ENCODE assay signal across 1 cellular context in the genomic region with DNA sequence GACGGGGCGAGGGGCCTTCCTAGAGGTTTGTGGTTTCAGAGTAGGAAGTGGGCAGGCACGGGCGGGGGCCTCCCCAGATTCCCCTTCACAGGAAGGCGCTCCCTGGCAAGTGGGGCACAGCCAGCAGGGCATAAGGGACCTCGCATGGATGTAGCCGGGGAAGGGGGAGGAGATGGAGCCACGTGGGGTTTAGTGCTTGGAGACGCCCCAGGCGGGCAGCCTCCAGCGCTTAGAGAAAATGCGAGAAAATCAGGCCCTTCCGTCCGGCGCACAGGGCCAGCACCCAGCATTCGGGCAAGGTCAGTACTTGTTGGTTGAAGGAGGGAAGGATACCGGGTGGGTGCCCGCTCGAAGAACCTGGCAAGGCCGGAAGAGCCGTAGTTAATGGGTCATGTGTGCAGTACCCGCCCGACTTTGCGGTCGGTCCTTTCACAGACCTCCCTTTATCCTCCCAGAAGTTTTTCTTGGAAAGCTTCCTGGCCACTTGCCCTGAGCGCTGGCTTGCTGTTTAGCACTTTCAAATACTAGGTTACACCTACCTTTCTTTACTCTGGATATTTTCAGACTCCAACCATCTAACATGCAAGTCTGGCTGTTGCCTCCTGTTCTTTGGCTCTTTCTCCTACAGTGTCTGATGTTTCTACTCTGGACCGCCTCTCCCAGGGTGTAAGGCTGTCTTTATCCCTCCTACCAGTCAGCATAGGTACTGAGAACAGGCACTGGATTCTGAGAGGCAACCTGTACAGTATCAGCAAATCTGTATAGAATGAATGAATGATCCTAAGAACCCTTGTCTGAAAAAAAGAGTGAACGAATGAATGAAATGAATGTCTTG.
A peak's percentile ranks its signal among the peaks of the same experiment; 100 is the strongest.
TF ChIP-seq lines count a peak whose summit lies in the region.

No MANE protein-coding gene starts in this region.

TF ChIP-seq in HepG2, 621 proteins besides CTCF, POLR2A, EP300 and RAD21:
- TF ChIP-seq NFAT5 (CRISPR knock-in tag; IDR thresholded peaks at IDR 0.05) (no peak), HNRNPL (IDR thresholded peaks at IDR 0.05; ENCODE audit: low read depth, low read length) (peak; percentile 65; the same call in 1 of the 2 replicates), EZH2 (conservative IDR thresholded peaks at IDR 0.05; ENCODE audit: low read depth, low read length) (peak; percentile 100), HOXA9 (CRISPR knock-in tag; IDR thresholded peaks at IDR 0.05; ENCODE audit: borderline replicate concordance) (0 out of 2 replicates have a peak, but pooled peaks have one; percentile 14), ZNF713 (CRISPR knock-in tag; IDR thresholded peaks at IDR 0.05) (no peak), RBFOX2 (IDR thresholded peaks at IDR 0.05; ENCODE audit: low read depth, low read length) (no peak), ONECUT2 (CRISPR knock-in tag; IDR thresholded peaks at IDR 0.05) (no peak), ZSCAN22 (CRISPR knock-in tag; IDR thresholded peaks at IDR 0.05) (no peak), ZNF792 (CRISPR knock-in tag; IDR thresholded peaks at IDR 0.05) (no peak), IRF2 (CRISPR knock-in tag; IDR thresholded peaks at IDR 0.05) (no peak), ZSCAN20 (CRISPR knock-in tag; IDR thresholded peaks at IDR 0.05; ENCODE audit: borderline replicate concordance) (0 out of 2 replicates have a peak, but pooled peaks have one; percentile 12), MEIS1 (CRISPR knock-in tag; IDR thresholded peaks at IDR 0.05; ENCODE audit: borderline replicate concordance) (no peak), SP4 (CRISPR knock-in tag; IDR thresholded peaks at IDR 0.05) (peak; percentile 28; the same call in 1 of the 2 replicates), NFE2L2 (IDR thresholded peaks at IDR 0.05; ENCODE audit: low read length) (no peak), ZNF512B (CRISPR knock-in tag; IDR thresholded peaks at IDR 0.05; ENCODE audit: borderline replicate concordance) (peak; percentile 8; the same call in 1 of the 2 replicates), ZNF30 (CRISPR knock-in tag; IDR thresholded peaks at IDR 0.05) (no peak), ARNTL (CRISPR knock-in tag; IDR thresholded peaks at IDR 0.05) (no peak), MTF2 (CRISPR knock-in tag; IDR thresholded peaks at IDR 0.05; ENCODE audit: borderline replicate concordance) (peak; percentile 89; the same call in 1 of the 2 replicates), BCL6 (CRISPR knock-in tag; IDR thresholded peaks at IDR 0.05) (peak; percentile 60), RNF2 (conservative IDR thresholded peaks at IDR 0.05; ENCODE audit: low read depth) (no peak), CBX2 (IDR thresholded peaks at IDR 0.05; ENCODE audit: low read depth, low read length) (0 out of 2 replicates have a peak, but pooled peaks have one; percentile 66), CBX2 (CRISPR knock-in tag; IDR thresholded peaks at IDR 0.05; ENCODE audit: low read depth) (no peak)
- TF ChIP-seq, protein P1, sequence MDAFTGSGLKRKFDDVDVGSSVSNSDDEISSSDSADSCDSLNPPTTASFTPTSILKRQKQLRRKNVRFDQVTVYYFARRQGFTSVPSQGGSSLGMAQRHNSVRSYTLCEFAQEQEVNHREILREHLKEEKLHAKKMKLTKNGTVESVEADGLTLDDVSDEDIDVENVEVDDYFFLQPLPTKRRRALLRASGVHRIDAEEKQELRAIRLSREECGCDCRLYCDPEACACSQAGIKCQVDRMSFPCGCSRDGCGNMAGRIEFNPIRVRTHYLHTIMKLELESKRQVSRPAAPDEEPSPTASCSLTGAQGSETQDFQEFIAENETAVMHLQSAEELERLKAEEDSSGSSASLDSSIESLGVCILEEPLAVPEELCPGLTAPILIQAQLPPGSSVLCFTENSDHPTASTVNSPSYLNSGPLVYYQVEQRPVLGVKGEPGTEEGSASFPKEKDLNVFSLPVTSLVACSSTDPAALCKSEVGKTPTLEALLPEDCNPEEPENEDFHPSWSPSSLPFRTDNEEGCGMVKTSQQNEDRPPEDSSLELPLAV (CRISPR knock-in tag; conservative IDR thresholded peaks at IDR 0.05; ENCODE audit: low read depth), result no peak
- TF ChIP-seq, protein P2, sequence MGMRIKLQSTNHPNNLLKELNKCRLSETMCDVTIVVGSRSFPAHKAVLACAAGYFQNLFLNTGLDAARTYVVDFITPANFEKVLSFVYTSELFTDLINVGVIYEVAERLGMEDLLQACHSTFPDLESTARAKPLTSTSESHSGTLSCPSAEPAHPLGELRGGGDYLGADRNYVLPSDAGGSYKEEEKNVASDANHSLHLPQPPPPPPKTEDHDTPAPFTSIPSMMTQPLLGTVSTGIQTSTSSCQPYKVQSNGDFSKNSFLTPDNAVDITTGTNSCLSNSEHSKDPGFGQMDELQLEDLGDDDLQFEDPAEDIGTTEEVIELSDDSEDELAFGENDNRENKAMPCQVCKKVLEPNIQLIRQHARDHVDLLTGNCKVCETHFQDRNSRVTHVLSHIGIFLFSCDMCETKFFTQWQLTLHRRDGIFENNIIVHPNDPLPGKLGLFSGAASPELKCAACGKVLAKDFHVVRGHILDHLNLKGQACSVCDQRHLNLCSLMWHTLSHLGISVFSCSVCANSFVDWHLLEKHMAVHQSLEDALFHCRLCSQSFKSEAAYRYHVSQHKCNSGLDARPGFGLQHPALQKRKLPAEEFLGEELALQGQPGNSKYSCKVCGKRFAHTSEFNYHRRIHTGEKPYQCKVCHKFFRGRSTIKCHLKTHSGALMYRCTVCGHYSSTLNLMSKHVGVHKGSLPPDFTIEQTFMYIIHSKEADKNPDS (CRISPR knock-in tag; IDR thresholded peaks at IDR 0.05), result 0 out of 2 replicates have a peak, but pooled peaks have one; percentile 44
- TF ChIP-seq, protein P3, sequence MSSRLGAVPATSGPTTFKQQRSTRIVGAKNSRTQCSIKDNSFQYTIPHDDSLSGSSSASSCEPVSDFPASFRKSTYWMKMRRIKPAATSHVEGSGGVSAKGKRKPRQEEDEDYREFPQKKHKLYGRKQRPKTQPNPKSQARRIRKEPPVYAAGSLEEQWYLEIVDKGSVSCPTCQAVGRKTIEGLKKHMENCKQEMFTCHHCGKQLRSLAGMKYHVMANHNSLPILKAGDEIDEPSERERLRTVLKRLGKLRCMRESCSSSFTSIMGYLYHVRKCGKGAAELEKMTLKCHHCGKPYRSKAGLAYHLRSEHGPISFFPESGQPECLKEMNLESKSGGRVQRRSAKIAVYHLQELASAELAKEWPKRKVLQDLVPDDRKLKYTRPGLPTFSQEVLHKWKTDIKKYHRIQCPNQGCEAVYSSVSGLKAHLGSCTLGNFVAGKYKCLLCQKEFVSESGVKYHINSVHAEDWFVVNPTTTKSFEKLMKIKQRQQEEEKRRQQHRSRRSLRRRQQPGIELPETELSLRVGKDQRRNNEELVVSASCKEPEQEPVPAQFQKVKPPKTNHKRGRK (CRISPR knock-in tag; IDR thresholded peaks at IDR 0.05), result no peak
- TF ChIP-seq, protein P4, sequence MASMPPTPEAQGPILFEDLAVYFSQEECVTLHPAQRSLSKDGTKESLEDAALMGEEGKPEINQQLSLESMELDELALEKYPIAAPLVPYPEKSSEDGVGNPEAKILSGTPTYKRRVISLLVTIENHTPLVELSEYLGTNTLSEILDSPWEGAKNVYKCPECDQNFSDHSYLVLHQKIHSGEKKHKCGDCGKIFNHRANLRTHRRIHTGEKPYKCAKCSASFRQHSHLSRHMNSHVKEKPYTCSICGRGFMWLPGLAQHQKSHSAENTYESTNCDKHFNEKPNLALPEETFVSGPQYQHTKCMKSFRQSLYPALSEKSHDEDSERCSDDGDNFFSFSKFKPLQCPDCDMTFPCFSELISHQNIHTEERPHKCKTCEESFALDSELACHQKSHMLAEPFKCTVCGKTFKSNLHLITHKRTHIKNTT (CRISPR knock-in tag; IDR thresholded peaks at IDR 0.05), result no peak
- TF ChIP-seq, protein P5, sequence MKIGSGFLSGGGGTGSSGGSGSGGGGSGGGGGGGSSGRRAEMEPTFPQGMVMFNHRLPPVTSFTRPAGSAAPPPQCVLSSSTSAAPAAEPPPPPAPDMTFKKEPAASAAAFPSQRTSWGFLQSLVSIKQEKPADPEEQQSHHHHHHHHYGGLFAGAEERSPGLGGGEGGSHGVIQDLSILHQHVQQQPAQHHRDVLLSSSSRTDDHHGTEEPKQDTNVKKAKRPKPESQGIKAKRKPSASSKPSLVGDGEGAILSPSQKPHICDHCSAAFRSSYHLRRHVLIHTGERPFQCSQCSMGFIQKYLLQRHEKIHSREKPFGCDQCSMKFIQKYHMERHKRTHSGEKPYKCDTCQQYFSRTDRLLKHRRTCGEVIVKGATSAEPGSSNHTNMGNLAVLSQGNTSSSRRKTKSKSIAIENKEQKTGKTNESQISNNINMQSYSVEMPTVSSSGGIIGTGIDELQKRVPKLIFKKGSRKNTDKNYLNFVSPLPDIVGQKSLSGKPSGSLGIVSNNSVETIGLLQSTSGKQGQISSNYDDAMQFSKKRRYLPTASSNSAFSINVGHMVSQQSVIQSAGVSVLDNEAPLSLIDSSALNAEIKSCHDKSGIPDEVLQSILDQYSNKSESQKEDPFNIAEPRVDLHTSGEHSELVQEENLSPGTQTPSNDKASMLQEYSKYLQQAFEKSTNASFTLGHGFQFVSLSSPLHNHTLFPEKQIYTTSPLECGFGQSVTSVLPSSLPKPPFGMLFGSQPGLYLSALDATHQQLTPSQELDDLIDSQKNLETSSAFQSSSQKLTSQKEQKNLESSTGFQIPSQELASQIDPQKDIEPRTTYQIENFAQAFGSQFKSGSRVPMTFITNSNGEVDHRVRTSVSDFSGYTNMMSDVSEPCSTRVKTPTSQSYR (CRISPR knock-in tag; IDR thresholded peaks at IDR 0.05; ENCODE audit: borderline replicate concordance), result no peak
- TF ChIP-seq, protein P6, sequence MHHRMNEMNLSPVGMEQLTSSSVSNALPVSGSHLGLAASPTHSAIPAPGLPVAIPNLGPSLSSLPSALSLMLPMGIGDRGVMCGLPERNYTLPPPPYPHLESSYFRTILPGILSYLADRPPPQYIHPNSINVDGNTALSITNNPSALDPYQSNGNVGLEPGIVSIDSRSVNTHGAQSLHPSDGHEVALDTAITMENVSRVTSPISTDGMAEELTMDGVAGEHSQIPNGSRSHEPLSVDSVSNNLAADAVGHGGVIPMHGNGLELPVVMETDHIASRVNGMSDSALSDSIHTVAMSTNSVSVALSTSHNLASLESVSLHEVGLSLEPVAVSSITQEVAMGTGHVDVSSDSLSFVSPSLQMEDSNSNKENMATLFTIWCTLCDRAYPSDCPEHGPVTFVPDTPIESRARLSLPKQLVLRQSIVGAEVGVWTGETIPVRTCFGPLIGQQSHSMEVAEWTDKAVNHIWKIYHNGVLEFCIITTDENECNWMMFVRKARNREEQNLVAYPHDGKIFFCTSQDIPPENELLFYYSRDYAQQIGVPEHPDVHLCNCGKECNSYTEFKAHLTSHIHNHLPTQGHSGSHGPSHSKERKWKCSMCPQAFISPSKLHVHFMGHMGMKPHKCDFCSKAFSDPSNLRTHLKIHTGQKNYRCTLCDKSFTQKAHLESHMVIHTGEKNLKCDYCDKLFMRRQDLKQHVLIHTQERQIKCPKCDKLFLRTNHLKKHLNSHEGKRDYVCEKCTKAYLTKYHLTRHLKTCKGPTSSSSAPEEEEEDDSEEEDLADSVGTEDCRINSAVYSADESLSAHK (CRISPR knock-in tag; IDR thresholded peaks at IDR 0.05; ENCODE audit: borderline replicate concordance), result no peak
